10 cellular contexts compared by ENCODE assay signal in the genomic region with DNA sequence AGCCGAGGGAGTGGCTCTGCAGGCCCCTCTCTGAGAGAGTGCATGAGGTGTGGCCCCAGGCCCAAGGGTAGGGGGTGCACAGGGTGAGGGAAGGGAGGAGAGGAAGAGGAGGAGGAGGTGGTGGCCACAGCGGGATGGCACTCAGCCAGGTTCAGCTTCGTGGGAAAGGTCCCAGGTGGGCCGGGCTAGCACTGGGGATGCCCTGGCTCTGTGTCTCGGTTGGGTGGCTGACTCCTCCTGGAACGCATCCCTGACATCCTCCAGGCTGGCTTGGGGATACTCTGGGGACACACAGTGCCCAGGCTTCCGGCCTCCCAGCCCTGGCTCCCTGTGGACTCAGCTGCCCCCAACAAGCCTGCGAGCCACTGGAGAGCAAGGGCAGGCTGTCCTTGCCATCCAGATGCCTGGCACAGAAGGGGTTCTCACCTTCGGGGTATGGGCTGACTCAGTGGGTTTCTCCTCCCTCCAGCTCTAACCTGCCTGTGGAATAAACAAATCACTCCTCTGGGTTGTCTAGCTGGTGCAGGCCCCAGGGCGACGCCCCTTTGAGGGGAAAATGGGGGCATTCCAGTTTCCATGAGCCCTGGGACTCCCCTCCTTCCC. TPM values are rescaled to one million over a fixed set of nuclear protein-coding genes. Genes with fewer than 3 reads are reported as not detected.
A peak's percentile ranks its signal among the peaks of the same experiment; 100 is the strongest.
DNase-seq lines count a peak whose midpoint lies in the region; ATAC-seq and TF ChIP-seq lines count a peak whose summit lies in the region.
"Had no signal": no experiment of that assay in that cellular context is flagged by ENCODE, and none has a peak within 500 bp of the region (broad histone marks: within the 10 kb centered on the region; RNA-seq: fewer than 3 reads in every experiment).

No MANE protein-coding gene starts in this region.

- no peaks in the 10 kb centered on the region for H3K4me1 ChIP-seq in transverse colon
- H3K4me1 ChIP-seq: A549 had no signal

- no peak for TF ChIP-seq POLR2A in transverse colon (IDR thresholded peaks at IDR 0.05)

- ATAC-seq in natural killer cell (peak in 1 of 3 donors; percentile 6), GM18870 (IDR thresholded peaks at IDR 0.05; ENCODE audit: unreplicated experiment) (no peak)
- ATAC-seq: A549 had no signal

- no peak for TF ChIP-seq CTCF in natural killer cell (IDR thresholded peaks at IDR 0.05)
- TF ChIP-seq CTCF in transverse colon (IDR thresholded peaks at IDR 0.05) = no peak
- no peak for TF ChIP-seq CTCF in WERI-Rb-1 (IDR thresholded peaks at IDR 0.05; ENCODE audit: low read depth, low read length)

- H3K27me3 ChIP-seq in transverse colon (no peaks in the 10 kb centered on the region), WERI-Rb-1 (ENCODE audit: insufficient read depth, low read depth, severe bottlenecking) (no peaks in the 10 kb centered on the region)

- H3K9me3 Mint-ChIP-seq in activated naive CD4-positive, alpha-beta T cell treated with anti-CD3 and anti-CD28 coated beads for 36 hours = no peaks in the 10 kb centered on the region
- no peaks in the 10 kb centered on the region for H3K9me3 Mint-ChIP-seq in natural killer cell
- H3K9me3 Mint-ChIP-seq: nephron progenitor cell had no signal

- intact Hi-C loops in activated naive CD4-positive, alpha-beta T cell treated with anti-CD3 and anti-CD28 coated beads for 36 hours (cut with micrococcal nuclease) = loop anchor here (1.0 to 10.0 kb wide), 5 partner anchors 48 to 1622 kb away; a partner anchor contains a TSS
- intact Hi-C loops in natural killer cell (cut with micrococcal nuclease) = loop anchor here (1.0 to 10.0 kb wide), 5 partner anchors 9 to 752 kb away; a partner anchor contains a TSS
- intact Hi-C loops in transverse colon (cut with DNase I; ENCODE audit: low total_unique reads) = no loop called here

- H3K27ac Mint-ChIP-seq in activated naive CD4-positive, alpha-beta T cell treated with anti-CD3 and anti-CD28 coated beads for 36 hours = peak overlapping the region; percentile 95
- H3K27ac Mint-ChIP-seq in natural killer cell = peak overlapping the region; percentile 97

- no peak for TF ChIP-seq EP300 in transverse colon (IDR thresholded peaks at IDR 0.05; ENCODE audit: low read depth)

- 67% methylated on average over 11 of the region's 11 CpGs; no CpG with 5 or more reads in 1 of the 2 donors for WGBS in transverse colon (ENCODE audit: low coverage in 1 of 2), 2 donors

- H3K4me3 ChIP-seq in transverse colon = no peak overlapping the region
- no peak overlapping the region for H3K4me3 ChIP-seq in WERI-Rb-1 (ENCODE audit: low read depth, low read length)
- H3K4me3 ChIP-seq: A549 had no signal

- H3K9me3 ChIP-seq in transverse colon (no peaks in the 10 kb centered on the region), WERI-Rb-1 (ENCODE audit: severe bottlenecking) (no peaks in the 10 kb centered on the region)
- H3K9me3 ChIP-seq: A549 had no signal

- CTCF ChIA-PET in activated naive CD4-positive, alpha-beta T cell treated with anti-CD3 and anti-CD28 coated beads for 36 hours (lab: Charles Lee) = interaction anchor here (0.6 to 4.1 kb wide), 9 partner anchors 14 to 122 kb away, joined by 3 to 38 read pairs (median 5); a partner anchor contains a TSS

- H3K36me3 Mint-ChIP-seq in activated naive CD4-positive, alpha-beta T cell treated with anti-CD3 and anti-CD28 coated beads for 36 hours (ENCODE audit: low read depth) = peaks cover 26% of the 10 kb centered on the region
- H3K36me3 Mint-ChIP-seq in natural killer cell = peaks cover 9% of the 10 kb centered on the region

- no peaks in the 10 kb centered on the region for H3K27me3 Mint-ChIP-seq in activated naive CD4-positive, alpha-beta T cell treated with anti-CD3 and anti-CD28 coated beads for 36 hours (ENCODE audit: low read depth)
- H3K27me3 Mint-ChIP-seq in natural killer cell (ENCODE audit: low read depth in 2 of 2) = no peaks in the 10 kb centered on the region

- in situ Hi-C loops in transverse colon (cut with MboI; ENCODE audit: low pct_ligation_motif_present in 1 of 4, low pct_unique_long_range_greater_than_20kb in 1 of 4, low sequenced_read_pairs in 3 of 4) = no loop called here

- no peaks in the 10 kb centered on the region for H3K36me3 ChIP-seq in transverse colon
- no peaks in the 10 kb centered on the region for H3K36me3 ChIP-seq in WERI-Rb-1

- H3K27ac ChIP-seq in transverse colon = peak overlapping the region; percentile 11 to 43 (median 31)
- no peak overlapping the region for H3K27ac ChIP-seq in WERI-Rb-1
- H3K27ac ChIP-seq: A549 had no signal

- H3K4me1 Mint-ChIP-seq in activated naive CD4-positive, alpha-beta T cell treated with anti-CD3 and anti-CD28 coated beads for 36 hours (ENCODE audit: low read depth) = peaks cover 62% of the 10 kb centered on the region
- H3K4me1 Mint-ChIP-seq in natural killer cell = peaks cover 70 to 81% of the 10 kb centered on the region in 2 donors

- H3K4me3 Mint-ChIP-seq in activated naive CD4-positive, alpha-beta T cell treated with anti-CD3 and anti-CD28 coated beads for 36 hours = peak overlapping the region; percentile 85
- H3K4me3 Mint-ChIP-seq in natural killer cell = peak overlapping the region; percentile 94
- H3K4me3 Mint-ChIP-seq: nephron progenitor cell had no signal

- peak; percentile 37 for DNase-seq in activated T-cell treated with anti-CD3 and anti-CD28 coated beads for 4 hours
- no peak for DNase-seq in activated T-cell treated with anti-CD3 and anti-CD28 coated beads, Interleukin-2, amount 50 U/mL, for 48 hours
- peak; percentile 62 for DNase-seq in activated naive CD4-positive, alpha-beta T cell treated with anti-CD3 and anti-CD28 coated beads for 36 hours
- DNase-seq in natural killer cell = no peak
- DNase-seq in transverse colon = no peak
- no peak for DNase-seq in WERI-Rb-1
- no peak for DNase-seq in NCI-H1092 (lab: John Stamatoyannopoulos, UW)
- DNase-seq: nephron progenitor cell had no signal

RNA-seq across cellular contexts. Expression of a gene that starts 0.6 kb away (rescaled TPM):
- 100 to 1,000 TPM; 167 TPM for total RNA-seq in activated naive CD4-positive, alpha-beta T cell treated with anti-CD3 and anti-CD28 coated beads for 36 hours
- 1,000 to 10,000 TPM in 1 of 3 donors, 100 to 1,000 TPM in 2; 883 to 1,008 (median 954) TPM for total RNA-seq in natural killer cell
- total RNA-seq in transverse colon = 10 to 100 TPM in 2 of 4 donors, 1 to 10 TPM in 2; 2.6 to 16.1 (median 12.0) TPM

RNA-seq across cellular contexts. Expression of a gene that starts 43.3 kb away (rescaled TPM):
- 1 to 10 TPM; 2.7 to 2.8 TPM for total RNA-seq in activated naive CD4-positive, alpha-beta T cell treated with anti-CD3 and anti-CD28 coated beads for 36 hours
- total RNA-seq in natural killer cell (10 to 100 TPM; 13.4 to 20.9 (median 16.1) TPM), transverse colon (10 to 100 TPM; 13.8 to 27.3 (median 17.9) TPM)

RNA-seq across cellular contexts. Expression of a gene that starts 49.0 kb away (rescaled TPM):
- total RNA-seq in activated naive CD4-positive, alpha-beta T cell treated with anti-CD3 and anti-CD28 coated beads for 36 hours = 100 to 1,000 TPM; 103 to 104 TPM
- total RNA-seq in natural killer cell = 10 to 100 TPM; 71.6 to 81.1 (median 73.1) TPM
- total RNA-seq in transverse colon = 100 to 1,000 TPM in 2 of 4 donors, 10 to 100 TPM in 2; 66.8 to 157 (median 119) TPM

Comparison
In these comparisons a context has a peak if more than half of its experiments do, and no peak if none do; other contexts are left out.
1. DNase-seq: peak in activated T-cell treated with anti-CD3 and anti-CD28 coated beads for 4 hours (single experiment) and activated naive CD4-positive, alpha-beta T cell treated with anti-CD3 and anti-CD28 coated beads for 36 hours (single experiment); none in activated T-cell treated with anti-CD3 and anti-CD28 coated beads, Interleukin-2, amount 50 U/mL, for 48 hours (0 of 2), natural killer cell (single experiment), transverse colon (single experiment), WERI-Rb-1 (single experiment) and NCI-H1092 (single experiment).
2. RNA of a gene that starts 0.6 kb away (total RNA-seq): 883 to 1,008 TPM in natural killer cell and 167 TPM in activated naive CD4-positive, alpha-beta T cell treated with anti-CD3 and anti-CD28 coated beads for 36 hours; 2.6 to 16.1 TPM in transverse colon; every median in the first group is over 4 times any median in the second.